In genomic region chr2:178800510-178800909, GRCh38 we compare ENCODE assay signal across 18 cellular contexts. TPM values are rescaled to one million over a fixed set of nuclear protein-coding genes. Genes with fewer than 3 reads are reported as not detected.
"Had no signal": no experiment of that assay in that cellular context is flagged by ENCODE, and none has a peak within 500 bp of the region (broad histone marks: within the 10 kb centered on the region; RNA-seq: fewer than 3 reads in every experiment).

No MANE protein-coding gene starts in this region.

- DNase-seq: cerebellar nuclear complex; effector memory CD8-positive, alpha-beta T cell; glutamatergic neuron; kidney; left colon; mammary epithelial cell; mucosa of descending colon; naive thymus-derived CD8-positive, alpha-beta T cell; stimulated activated naive CD4-positive, alpha-beta T cell treated with Interleukin-2 at 50 U/mL for 16 hours; trophoblast cell had no signal

- H3K4me3 Mint-ChIP-seq: dendritic cell treated with granulocyte-macrophage colony-stimulating factor and Interleukin-4, amounts not matched to agents 40 ng/mL and 50 ng/mL, for 4 days; effector memory CD8-positive, alpha-beta T cell; naive thymus-derived CD8-positive, alpha-beta T cell had no signal

- H3K27me3 Mint-ChIP-seq: dendritic cell treated with granulocyte-macrophage colony-stimulating factor and Interleukin-4, amounts not matched to agents 40 ng/mL and 50 ng/mL, for 4 days; naive thymus-derived CD8-positive, alpha-beta T cell had no signal

- H3K4me1 ChIP-seq: esophagus muscularis mucosa had no signal

- H3K9me3 Mint-ChIP-seq: dendritic cell treated with granulocyte-macrophage colony-stimulating factor and Interleukin-4, amounts not matched to agents 40 ng/mL and 50 ng/mL, for 4 days; effector memory CD8-positive, alpha-beta T cell had no signal

- H3K27me3 ChIP-seq: esophagus muscularis mucosa, gastroesophageal sphincter, hepatocyte had no signal

- H3K36me3 ChIP-seq: gastroesophageal sphincter had no signal

- H3K4me3 ChIP-seq: esophagus muscularis mucosa, gastroesophageal sphincter, hepatocyte, mucosa of descending colon, skin epidermis had no signal

- ATAC-seq: effector memory CD8-positive, alpha-beta T cell; gastroesophageal sphincter; left colon; mucosa of descending colon; naive thymus-derived CD8-positive, alpha-beta T cell; sciatic nerve had no signal

- H3K9me3 ChIP-seq: esophagus muscularis mucosa, gastroesophageal sphincter, mucosa of descending colon had no signal

- H3K4me1 Mint-ChIP-seq: naive thymus-derived CD8-positive, alpha-beta T cell had no signal

- H3K27ac Mint-ChIP-seq: dendritic cell treated with granulocyte-macrophage colony-stimulating factor and Interleukin-4, amounts not matched to agents 40 ng/mL and 50 ng/mL, for 4 days; effector memory CD8-positive, alpha-beta T cell had no signal

- H3K27ac ChIP-seq: epithelial cell of prostate, esophagus muscularis mucosa, gastroesophageal sphincter, hepatocyte, skin epidermis had no signal

RNA-seq across cellular contexts. Expression of gene TTN, which starts 6.7 kb away (rescaled TPM):
- total RNA-seq: osteocyte had no signal
